In the genomic region with DNA sequence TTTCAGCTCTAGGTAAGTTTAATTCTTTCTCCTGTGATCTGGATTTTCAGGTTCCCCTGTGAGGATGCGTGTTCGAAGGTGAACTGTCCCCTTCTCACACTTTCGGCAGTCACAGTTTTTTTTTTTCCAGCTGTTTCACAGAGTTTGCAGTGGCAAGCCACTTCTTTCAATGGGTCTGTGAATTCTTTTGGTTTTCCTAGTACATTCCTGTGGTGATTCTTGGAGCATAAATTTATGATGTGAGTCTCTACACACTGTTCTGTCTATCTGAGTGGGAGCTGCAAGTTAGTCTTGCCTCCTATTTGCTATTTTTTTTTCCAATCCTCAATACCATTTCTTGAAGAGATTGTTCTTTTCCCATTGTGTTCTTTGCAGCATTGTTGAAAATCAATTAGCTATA, we compare ENCODE assay signal across 21 cellular contexts.
A peak's percentile ranks its signal among the peaks of the same experiment; 100 is the strongest.
DNase-seq lines count a peak whose midpoint lies in the region; ATAC-seq lines count a peak whose summit lies in the region.
"Had no signal": no experiment of that assay in that cellular context is flagged by ENCODE, and none has a peak within 500 bp of the region (broad histone marks: within the 10 kb centered on the region; RNA-seq: fewer than 3 reads in every experiment).

No MANE protein-coding gene starts in this region.

- H3K9me3 ChIP-seq in SK-N-MC (ENCODE audit: low read depth, low read length), result peaks cover 15% of the 10 kb centered on the region
- peaks cover 0 to 6% of the 10 kb centered on the region in 2 donors for H3K9me3 ChIP-seq in neuronal stem cell (replicated peaks in 1 of 2; ENCODE audit: control insufficient read depth in 2 of 2, insufficient read depth in 1 of 2, low read depth in 1 of 2, low read length in 2 of 2)
- H3K9me3 ChIP-seq: BLaER1 had no signal

- H3K4ac ChIP-seq in neuronal stem cell (ENCODE audit: low read length), result no peak overlapping the region

- peak; percentile 10 for DNase-seq in A172 (ENCODE audit: low spot score)
- DNase-seq in SK-N-MC (ENCODE audit: low read depth, low spot score), result peak; percentile 35
- DNase-seq in glomerular visceral epithelial cell (ENCODE audit: extremely low spot score), result peak; percentile 41
- DNase-seq in neuronal stem cell (ENCODE audit: low spot score), result no peak
- no peak for DNase-seq in cerebellum (ENCODE audit: low spot score)
- no peak for DNase-seq in activated naive CD8-positive, alpha-beta T cell treated with anti-CD3 and anti-CD28 coated beads for 36 hours
- DNase-seq: 8988T; CD8-positive, alpha-beta memory T cell; DMS79 treated with DMSO at 0.1 percent for 48 hours; GM23248; IMR-90; Kasumi-1; NCI-H187; NCI-H2171; NCI-H446; NCI-H69; SHP77 had no signal

- H3K79me1 ChIP-seq in neuronal stem cell (ENCODE audit: low read depth, low read length), result no peaks in the 10 kb centered on the region

- H3K4me3 ChIP-seq in SK-N-MC, result no peak overlapping the region
- no peak overlapping the region for H3K4me3 ChIP-seq in neuronal stem cell (ENCODE audit: low read length in 2 of 2)
- H3K4me3 ChIP-seq: BLaER1, GM23248 had no signal

- no peak overlapping the region for H2AK5ac ChIP-seq in neuronal stem cell (ENCODE audit: low read depth, low read length)

- H3K9ac ChIP-seq in SK-N-MC (ENCODE audit: insufficient read length) (no peak overlapping the region), neuronal stem cell (ENCODE audit: low read depth, low read length, poor library complexity) (no peak overlapping the region)
- H3K9ac ChIP-seq: BLaER1, GM23248 had no signal

- H4K8ac ChIP-seq in neuronal stem cell (ENCODE audit: low read depth, low read length), result no peak overlapping the region

- H3K4me1 ChIP-seq in neuronal stem cell (ENCODE audit: control insufficient read depth in 2 of 2, insufficient read depth in 1 of 2, low read depth in 1 of 2, low read length in 2 of 2), result no peaks in the 10 kb centered on the region
- H3K4me1 ChIP-seq: BLaER1 had no signal

- peaks cover 4% of the 10 kb centered on the region; the same call in 1 of the 2 replicates for H3K36me3 ChIP-seq in SK-N-MC (ENCODE audit: insufficient read depth, low read length)
- no peaks in the 10 kb centered on the region for H3K36me3 ChIP-seq in neuronal stem cell (replicated peaks in 1 of 2; ENCODE audit: control insufficient read depth in 2 of 2, insufficient read depth in 2 of 2, low read length in 2 of 2)
- H3K36me3 ChIP-seq: BLaER1 had no signal

- no peak overlapping the region for H3K23ac ChIP-seq in neuronal stem cell (ENCODE audit: low read depth, low read length, poor library complexity)

- ATAC-seq in HG02852 (IDR thresholded peaks at IDR 0.05; ENCODE audit: unreplicated experiment), result no peak
- ATAC-seq in HG02973 (IDR thresholded peaks at IDR 0.05; ENCODE audit: unreplicated experiment), result no peak
- ATAC-seq: HCT116 had no signal

- H3K9me3 Mint-ChIP-seq in activated naive CD8-positive, alpha-beta T cell treated with anti-CD3 and anti-CD28 coated beads for 36 hours, result peaks cover 14% of the 10 kb centered on the region

- no peak overlapping the region for H3K18ac ChIP-seq in neuronal stem cell (ENCODE audit: low read length)

- no peak overlapping the region for H2BK15ac ChIP-seq in neuronal stem cell (ENCODE audit: low read length)

- no peak overlapping the region for H2BK120ac ChIP-seq in neuronal stem cell (ENCODE audit: low read depth, low read length)

- no CpG with 5 or more reads among the region's 3 CpGs for WGBS in neuronal stem cell (ENCODE audit: extremely low coverage in 2 of 2, insufficient read length in 2 of 2, insufficient replicate concordance in 1 of 2), 2 donors

- H3K4me1 Mint-ChIP-seq in activated naive CD8-positive, alpha-beta T cell treated with anti-CD3 and anti-CD28 coated beads for 36 hours, result no peaks in the 10 kb centered on the region
- H3K4me1 Mint-ChIP-seq: CD8-positive, alpha-beta memory T cell had no signal

- no peak overlapping the region for H3K4me2 ChIP-seq in neuronal stem cell (ENCODE audit: insufficient read depth, low read length, poor library complexity, severe bottlenecking)
- H3K4me2 ChIP-seq: BLaER1 had no signal

- no peak overlapping the region for H2BK12ac ChIP-seq in neuronal stem cell (ENCODE audit: low read length)

- no peak overlapping the region for H4K91ac ChIP-seq in neuronal stem cell (ENCODE audit: low read depth, low read length, poor library complexity)

- peak overlapping the region; percentile 74 for H2AFZ ChIP-seq in neuronal stem cell (ENCODE audit: low read length)
- H2AFZ ChIP-seq: GM23248 had no signal

- H3K27ac ChIP-seq in SK-N-MC (peak overlapping the region; percentile 70; the same call in 1 of the 2 replicates), neuronal stem cell (replicated peaks; ENCODE audit: low read length) (no peak overlapping the region)
- H3K27ac ChIP-seq: BLaER1, GM23248 had no signal

- H2BK5ac ChIP-seq in neuronal stem cell (ENCODE audit: low read length), result no peak overlapping the region

- no peak overlapping the region for H3K14ac ChIP-seq in neuronal stem cell (ENCODE audit: low read length)

- H3K4me3 Mint-ChIP-seq in activated naive CD8-positive, alpha-beta T cell treated with anti-CD3 and anti-CD28 coated beads for 36 hours, result no peak overlapping the region
- H3K4me3 Mint-ChIP-seq: CD8-positive, alpha-beta memory T cell had no signal

- no peak overlapping the region for H3K27ac Mint-ChIP-seq in activated naive CD8-positive, alpha-beta T cell treated with anti-CD3 and anti-CD28 coated beads for 36 hours
- H3K27ac Mint-ChIP-seq: CD8-positive, alpha-beta memory T cell had no signal

- no peaks in the 10 kb centered on the region for H3K36me3 Mint-ChIP-seq in activated naive CD8-positive, alpha-beta T cell treated with anti-CD3 and anti-CD28 coated beads for 36 hours
- H3K36me3 Mint-ChIP-seq: CD8-positive, alpha-beta memory T cell had no signal

- H3K27me3 ChIP-seq in neuronal stem cell (ENCODE audit: control insufficient read depth in 3 of 3, insufficient read depth in 3 of 3, low read depth in 1 of 3, low read length in 3 of 3), result no peaks in the 10 kb centered on the region
- H3K27me3 ChIP-seq: BLaER1 had no signal

- H3K27me3 Mint-ChIP-seq in activated naive CD8-positive, alpha-beta T cell treated with anti-CD3 and anti-CD28 coated beads for 36 hours, result no peaks in the 10 kb centered on the region
- H3K27me3 Mint-ChIP-seq: CD8-positive, alpha-beta memory T cell had no signal

Comparison
In these comparisons a context has a peak if more than half of its experiments do, and no peak if none do; other contexts are left out.
1. DNase-seq: peak in A172 (single experiment), SK-N-MC (single experiment) and glomerular visceral epithelial cell (single experiment); none in neuronal stem cell (single experiment), cerebellum (single experiment) and activated naive CD8-positive, alpha-beta T cell treated with anti-CD3 and anti-CD28 coated beads for 36 hours (single experiment).